1 cellular context compared by ENCODE assay signal in genomic region chr6:33017694-33018353, GRCh38.
TF ChIP-seq lines count a peak whose summit lies in the region.

No MANE protein-coding gene starts in this region.

TF ChIP-seq in K562, 482 proteins besides CTCF, POLR2A, EP300 and RAD21:
- TF ChIP-seq ARNT (IDR thresholded peaks at IDR 0.05): no peak
- no peak for TF ChIP-seq SRSF7 (optimal IDR thresholded peaks at IDR 0.05; ENCODE audit: low read depth, low read length)
- no peak for TF ChIP-seq BRF1 (IDR thresholded peaks at IDR 0.05; ENCODE audit: borderline replicate concordance, extremely low read depth, insufficient read length)
- TF ChIP-seq RERE (CRISPR knock-in tag; IDR thresholded peaks at IDR 0.05; ENCODE audit: borderline replicate concordance): no peak
- no peak for TF ChIP-seq ARID3A (IDR thresholded peaks at IDR 0.05; ENCODE audit: borderline replicate concordance, low read depth, low read length)
- TF ChIP-seq ESRRA (IDR thresholded peaks at IDR 0.05; ENCODE audit: borderline replicate concordance, low read depth): peak; percentile 47; the same call in 1 of the 2 replicates
- no peak for TF ChIP-seq TRIM28 (IDR thresholded peaks at IDR 0.05)
